In genomic region chr22:49294656-49295464, GRCh38 we compare ENCODE assay signal across 27 cellular contexts.
DNase-seq lines count a peak whose midpoint lies in the region; FAIRE-seq and TF ChIP-seq lines count a peak whose summit lies in the region.
"Had no signal": no experiment of that assay in that cellular context is flagged by ENCODE, and none has a peak within 500 bp of the region (broad histone marks: within the 10 kb centered on the region; RNA-seq: fewer than 3 reads in every experiment).

No MANE protein-coding gene starts in this region.

- H3K4me1 ChIP-seq in breast epithelium (no peaks in the 10 kb centered on the region), vagina (no peaks in the 10 kb centered on the region)
- H3K4me1 ChIP-seq: body of pancreas, parathyroid adenoma, right lobe of liver had no signal

- H3K36me3 ChIP-seq in breast epithelium (no peaks in the 10 kb centered on the region), vagina (no peaks in the 10 kb centered on the region)
- H3K36me3 ChIP-seq: BLaER1, right lobe of liver, thoracic aorta had no signal

- H3K4me3 Mint-ChIP-seq in MCF 10A (ENCODE audit: unreplicated experiment) (no peak overlapping the region), osteocyte (ENCODE audit: unreplicated experiment) (no peak overlapping the region)
- no peak overlapping the region for H3K4me3 Mint-ChIP-seq in activated T-helper 2 cell treated with anti-CD3 and anti-CD28 coated beads, Interferon-gamma antibody, Interleukin-2, Interleukin-4, amounts not matched to agents 10 μg/mL and 5 μg/mL and 100 μg/mL, durations not matched to agents 14 hours and 24 hours and 36 hours (ENCODE audit: low read depth)
- no peak overlapping the region for H3K4me3 Mint-ChIP-seq in activated CD4-positive, alpha-beta T cell treated with anti-CD3 and anti-CD28 coated beads, Interleukin-2, amount 10 ng/mL, durations not matched to agents 24 days and 14 days
- H3K4me3 Mint-ChIP-seq: nephron progenitor cell; stimulated activated naive B cell treated with anti-CD40 and anti-IgM and Interleukin-4, amounts not matched to agents 10 μg/mL and 1 μg/mL and 100 μg/mL, for 72 hours; WTC11 had no signal

- H3K27me3 Mint-ChIP-seq in MCF 10A (ENCODE audit: insufficient read depth, unreplicated experiment) (no peaks in the 10 kb centered on the region), osteocyte (ENCODE audit: unreplicated experiment) (no peaks in the 10 kb centered on the region)
- no peaks in the 10 kb centered on the region for H3K27me3 Mint-ChIP-seq in activated T-helper 2 cell treated with anti-CD3 and anti-CD28 coated beads, Interferon-gamma antibody, Interleukin-2, Interleukin-4, amounts not matched to agents 10 μg/mL and 5 μg/mL and 100 μg/mL, durations not matched to agents 14 hours and 24 hours and 36 hours (ENCODE audit: low read depth)
- H3K27me3 Mint-ChIP-seq in activated CD4-positive, alpha-beta T cell treated with anti-CD3 and anti-CD28 coated beads, Interleukin-2, amount 10 ng/mL, durations not matched to agents 24 days and 14 days: no peaks in the 10 kb centered on the region
- H3K27me3 Mint-ChIP-seq: IgD-negative memory B cell had no signal

- H3K27ac ChIP-seq in breast epithelium (no peak overlapping the region), vagina (no peak overlapping the region)
- H3K27ac ChIP-seq: BLaER1, body of pancreas, epithelial cell of prostate, parathyroid adenoma, right lobe of liver, thoracic aorta had no signal

- TF ChIP-seq POLR2A in breast epithelium (IDR thresholded peaks at IDR 0.05) (no peak), vagina (IDR thresholded peaks at IDR 0.05) (no peak)

- BruUV-seq in MCF 10A (replicated peaks; lab: Mats Ljungman, UMichigan): no TSS peak

- H3K9me3 Mint-ChIP-seq in MCF 10A (ENCODE audit: unreplicated experiment) (peaks cover 29% of the 10 kb centered on the region), osteocyte (ENCODE audit: unreplicated experiment) (peaks cover 16% of the 10 kb centered on the region)
- peaks cover 6% of the 10 kb centered on the region for H3K9me3 Mint-ChIP-seq in activated T-helper 2 cell treated with anti-CD3 and anti-CD28 coated beads, Interferon-gamma antibody, Interleukin-2, Interleukin-4, amounts not matched to agents 10 μg/mL and 5 μg/mL and 100 μg/mL, durations not matched to agents 14 hours and 24 hours and 36 hours
- H3K9me3 Mint-ChIP-seq in activated CD4-positive, alpha-beta T cell treated with anti-CD3 and anti-CD28 coated beads, Interleukin-2, amount 10 ng/mL, durations not matched to agents 24 days and 14 days: no peaks in the 10 kb centered on the region

- H3K36me3 Mint-ChIP-seq in MCF 10A (ENCODE audit: insufficient read depth, unreplicated experiment) (peaks cover 6% of the 10 kb centered on the region), osteocyte (ENCODE audit: unreplicated experiment) (no peaks in the 10 kb centered on the region)
- no peaks in the 10 kb centered on the region for H3K36me3 Mint-ChIP-seq in activated T-helper 2 cell treated with anti-CD3 and anti-CD28 coated beads, Interferon-gamma antibody, Interleukin-2, Interleukin-4, amounts not matched to agents 10 μg/mL and 5 μg/mL and 100 μg/mL, durations not matched to agents 14 hours and 24 hours and 36 hours (ENCODE audit: low read depth)
- no peaks in the 10 kb centered on the region for H3K36me3 Mint-ChIP-seq in activated CD4-positive, alpha-beta T cell treated with anti-CD3 and anti-CD28 coated beads, Interleukin-2, amount 10 ng/mL, durations not matched to agents 24 days and 14 days (ENCODE audit: low read depth)
- H3K36me3 Mint-ChIP-seq: IgD-negative memory B cell had no signal

- intact Hi-C loops in breast epithelium (cut with DNase I; ENCODE audit: low total_unique reads) (loop anchor here (10.0 kb wide), 1 partner anchor 1070 kb away; no protein-coding TSS in a partner anchor), MCF 10A (cut with micrococcal nuclease) (no loop called here), vagina (cut with DNase I) (no loop called here)
- intact Hi-C loops in activated T-helper 2 cell treated with anti-CD3 and anti-CD28 coated beads, Interferon-gamma antibody, Interleukin-2, Interleukin-4, amounts not matched to agents 10 μg/mL and 5 μg/mL and 100 μg/mL, durations not matched to agents 14 hours and 24 hours and 36 hours (cut with micrococcal nuclease): no loop called here
- intact Hi-C loops in activated CD4-positive, alpha-beta T cell treated with anti-CD3 and anti-CD28 coated beads, Interleukin-2, amount 10 ng/mL, durations not matched to agents 24 days and 14 days (cut with micrococcal nuclease): no loop called here

- no peak for FAIRE-seq in urothelium cell line (lab: Jason Lieb, UNC)
- FAIRE-seq: keratinocyte had no signal

- DNase-seq in breast epithelium (ENCODE audit: low spot score in 2 of 2) (peak; percentile 12), MCF 10A (ENCODE audit: unreplicated experiment) (no peak), osteocyte (ENCODE audit: extremely low spot score, unreplicated experiment) (peak; percentile 80), vagina (ENCODE audit: extremely low spot score in 2 of 2) (peak; percentile 62 to 92), urothelium cell line (ENCODE audit: low spot score) (no peak)
- peak; percentile 3 for DNase-seq in activated T-helper 2 cell treated with anti-CD3 and anti-CD28 coated beads, Interferon-gamma antibody, Interleukin-2, Interleukin-4, amounts not matched to agents 10 μg/mL and 5 μg/mL and 100 μg/mL, durations not matched to agents 14 hours and 24 hours and 36 hours (ENCODE audit: low spot score)
- no peak for DNase-seq in activated CD4-positive, alpha-beta T cell treated with anti-CD3 and anti-CD28 coated beads, Interleukin-2, amount 10 ng/mL, durations not matched to agents 24 days and 14 days
- DNase-seq: activated CD4-positive, alpha-beta T cell treated with anti-CD3 and anti-CD28 coated beads, Interleukin-2, amount 50 U/mL, for 4 hours; activated naive CD4-positive, alpha-beta T cell; body of pancreas; effector CD8-positive, alpha-beta T cell; GF-D8; NCI-H1092; NCI-H187 treated with DMSO at 0.1 percent for 48 hours; NCI-H526 treated with DMSO at 0.1 percent for 48 hours; nephron progenitor cell; right lobe of liver; stimulated activated CD4-positive, alpha-beta T cell treated with anti-CD3 and anti-CD28 coated beads, Interleukin-4, amount 100 ng/mL, for 4 hours; stimulated activated naive B cell treated with anti-CD40 and anti-IgM and Interleukin-4, amounts not matched to agents 10 μg/mL and 1 μg/mL and 100 μg/mL, for 72 hours; T1000 had no signal

- H3K9me3 ChIP-seq in breast epithelium (peaks cover 14 to 17% of the 10 kb centered on the region in 2 donors), vagina (no peaks in the 10 kb centered on the region)
- H3K9me3 ChIP-seq: body of pancreas, right lobe of liver had no signal

- H3K27ac Mint-ChIP-seq in MCF 10A (ENCODE audit: low read depth, unreplicated experiment) (no peak overlapping the region), osteocyte (ENCODE audit: unreplicated experiment) (no peak overlapping the region)
- no peak overlapping the region for H3K27ac Mint-ChIP-seq in activated T-helper 2 cell treated with anti-CD3 and anti-CD28 coated beads, Interferon-gamma antibody, Interleukin-2, Interleukin-4, amounts not matched to agents 10 μg/mL and 5 μg/mL and 100 μg/mL, durations not matched to agents 14 hours and 24 hours and 36 hours
- H3K27ac Mint-ChIP-seq in activated CD4-positive, alpha-beta T cell treated with anti-CD3 and anti-CD28 coated beads, Interleukin-2, amount 10 ng/mL, durations not matched to agents 24 days and 14 days: no peak overlapping the region
- H3K27ac Mint-ChIP-seq: IgD-negative memory B cell; stimulated activated naive B cell treated with anti-CD40 and anti-IgM and Interleukin-4, amounts not matched to agents 10 μg/mL and 1 μg/mL and 100 μg/mL, for 72 hours; WTC11 had no signal

- H3K27me3 ChIP-seq in breast epithelium (peaks cover 0 to 37% of the 10 kb centered on the region in 2 donors), vagina (no peaks in the 10 kb centered on the region)
- H3K27me3 ChIP-seq: BLaER1, body of pancreas, right lobe of liver had no signal

- H3K4me3 ChIP-seq in breast epithelium (no peak overlapping the region), vagina (no peak overlapping the region)
- H3K4me3 ChIP-seq: BLaER1, body of pancreas, right lobe of liver, thoracic aorta had no signal

- no peak for TF ChIP-seq CTCF in breast epithelium (IDR thresholded peaks at IDR 0.05)
- TF ChIP-seq CTCF in MCF 10A (IDR thresholded peaks at IDR 0.05; ENCODE audit: unreplicated experiment): no peak
- no peak for TF ChIP-seq CTCF in osteocyte (IDR thresholded peaks at IDR 0.05)
- no peak for TF ChIP-seq CTCF in vagina (IDR thresholded peaks at IDR 0.05)

- CTCF ChIA-PET in MCF 10A (lab: Yijun Ruan, JAX): no interaction called here

- POLR2A ChIA-PET in MCF 10A (lab: Yijun Ruan, JAX): no interaction called here

- H3K4me1 Mint-ChIP-seq in MCF 10A (ENCODE audit: insufficient read depth, unreplicated experiment) (no peaks in the 10 kb centered on the region), osteocyte (ENCODE audit: unreplicated experiment) (no peaks in the 10 kb centered on the region)
- H3K4me1 Mint-ChIP-seq in activated T-helper 2 cell treated with anti-CD3 and anti-CD28 coated beads, Interferon-gamma antibody, Interleukin-2, Interleukin-4, amounts not matched to agents 10 μg/mL and 5 μg/mL and 100 μg/mL, durations not matched to agents 14 hours and 24 hours and 36 hours (ENCODE audit: low read depth): no peaks in the 10 kb centered on the region
- no peaks in the 10 kb centered on the region for H3K4me1 Mint-ChIP-seq in activated CD4-positive, alpha-beta T cell treated with anti-CD3 and anti-CD28 coated beads, Interleukin-2, amount 10 ng/mL, durations not matched to agents 24 days and 14 days
- H3K4me1 Mint-ChIP-seq: IgD-negative memory B cell; stimulated activated naive B cell treated with anti-CD40 and anti-IgM and Interleukin-4, amounts not matched to agents 10 μg/mL and 1 μg/mL and 100 μg/mL, for 72 hours had no signal

Comparison
In these comparisons a context has a peak if more than half of its experiments do, and no peak if none do; other contexts are left out.
1. DNase-seq: peak in breast epithelium (2 of 2), activated T-helper 2 cell treated with anti-CD3 and anti-CD28 coated beads, Interferon-gamma antibody, Interleukin-2, Interleukin-4, amounts not matched to agents 10 μg/mL and 5 μg/mL and 100 μg/mL, durations not matched to agents 14 hours and 24 hours and 36 hours (single experiment), osteocyte (single experiment) and vagina (2 of 2); none in MCF 10A (single experiment), urothelium cell line (single experiment) and activated CD4-positive, alpha-beta T cell treated with anti-CD3 and anti-CD28 coated beads, Interleukin-2, amount 10 ng/mL, durations not matched to agents 24 days and 14 days (single experiment).